In the genomic region with DNA sequence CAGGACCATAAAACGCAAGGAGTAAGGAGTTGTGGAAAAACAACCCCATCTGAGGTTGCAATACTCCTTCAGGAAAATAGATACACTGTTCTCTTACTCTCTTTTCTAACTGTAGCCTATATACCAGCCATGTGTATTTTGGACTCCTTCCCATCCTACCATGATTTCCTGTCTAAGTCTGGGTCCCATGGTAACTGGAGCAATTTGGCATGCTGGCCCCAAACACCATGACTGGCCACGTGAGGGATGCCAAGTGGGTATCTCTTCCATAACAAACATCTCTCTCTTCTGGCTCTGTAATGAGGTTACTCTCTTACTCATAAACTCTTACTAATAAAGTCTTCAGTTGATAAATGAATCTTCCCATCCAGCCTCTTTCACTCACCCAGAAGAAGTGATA, we compare ENCODE assay signal across 11 cellular contexts. TPM values are rescaled to one million over a fixed set of nuclear protein-coding genes. Genes with fewer than 3 reads are reported as not detected.
DNase-seq lines count a peak whose midpoint lies in the region; ATAC-seq, FAIRE-seq and TF ChIP-seq lines count a peak whose summit lies in the region.
"Had no signal": no experiment of that assay in that cellular context is flagged by ENCODE, and none has a peak within 500 bp of the region (broad histone marks: within the 10 kb centered on the region; RNA-seq: fewer than 3 reads in every experiment).

No MANE protein-coding gene starts in this region.

- TF ChIP-seq CTCF in AG10803 (conservative IDR thresholded peaks at IDR 0.05; ENCODE audit: low read length): no peak
- TF ChIP-seq CTCF in HFFc6 (IDR thresholded peaks at IDR 0.05): no peak
- TF ChIP-seq CTCF in fibroblast of the aortic adventitia (IDR thresholded peaks at IDR 0.05; ENCODE audit: insufficient read depth, low read length): no peak
- TF ChIP-seq CTCF in endothelial cell (IDR thresholded peaks at IDR 0.05; ENCODE audit: unreplicated experiment): no peak

- H3K27me3 Mint-ChIP-seq in HFFc6 (ENCODE audit: insufficient read depth) (no peaks in the 10 kb centered on the region; the same call in 1 of the 2 replicates), endothelial cell (ENCODE audit: unreplicated experiment) (peaks cover 2% of the 10 kb centered on the region)

- H3K4me3 ChIP-seq in AG10803 (ENCODE audit: low read length) (no peak overlapping the region), fibroblast of the aortic adventitia (ENCODE audit: low read depth, low read length) (no peak overlapping the region)

- ATAC-seq in GM19035 (IDR thresholded peaks at IDR 0.05; ENCODE audit: unreplicated experiment) (no peak), HG02678 (IDR thresholded peaks at IDR 0.05; ENCODE audit: unreplicated experiment) (no peak)
- ATAC-seq: left ventricle myocardium superior had no signal

- H3K27ac Mint-ChIP-seq in HFFc6 (peak overlapping the region; percentile 37), endothelial cell (ENCODE audit: unreplicated experiment) (no peak overlapping the region)

- FAIRE-seq in RCC 7860 (lab: Jason Lieb, UNC): no peak

- intact Hi-C loops in posterior vena cava (cut with DNase I): no loop called here

- H3K4me1 Mint-ChIP-seq in HFFc6 (ENCODE audit: low read depth): peaks cover 27% of the 10 kb centered on the region
- H3K4me1 Mint-ChIP-seq in endothelial cell (ENCODE audit: unreplicated experiment): peaks cover 23% of the 10 kb centered on the region

- H3K4me3 Mint-ChIP-seq in HFFc6: no peak overlapping the region
- H3K4me3 Mint-ChIP-seq in endothelial cell (ENCODE audit: unreplicated experiment): no peak overlapping the region

- DNase-seq in AG10803 (ENCODE audit: low read depth) (peak; percentile 78), HFFc6 (peak; percentile 82), RCC 7860 (ENCODE audit: low spot score) (peak; percentile 73), fibroblast of the aortic adventitia (ENCODE audit: low read depth) (peak; percentile 80), endothelial cell (ENCODE audit: low spot score) (no peak), posterior vena cava (ENCODE audit: low spot score) (no peak)
- DNase-seq: amniotic stem cell, left ventricle myocardium superior, NCI-H1930 had no signal

- no peaks in the 10 kb centered on the region for H3K36me3 Mint-ChIP-seq in HFFc6 (ENCODE audit: low read depth)
- no peaks in the 10 kb centered on the region for H3K36me3 Mint-ChIP-seq in endothelial cell (ENCODE audit: low read depth, unreplicated experiment)

- H3K9me3 Mint-ChIP-seq in HFFc6 (no peaks in the 10 kb centered on the region), endothelial cell (ENCODE audit: unreplicated experiment) (no peaks in the 10 kb centered on the region)

RNA-seq across cellular contexts. Expression of a gene that starts 26.5 kb away (rescaled TPM):
- 1 to 10 TPM; 2.5 to 3.6 (median 2.8) TPM for total RNA-seq in HFFc6 (2021; fragmentation: NEBNext Ultra II Directional; extraction: Animal tissue kit (Norgen Biotek cat#: 25700))
- total RNA-seq in fibroblast of the aortic adventitia (ENCODE audit: low replicate concordance): 0.82 and 1.7 TPM in 2 replicates
- 72.8 TPM for total RNA-seq in endothelial cell (ENCODE audit: unreplicated experiment)
- 1 to 10 TPM; 8.6 to 8.7 TPM for total RNA-seq in posterior vena cava

Comparison
In these comparisons a context has a peak if more than half of its experiments do, and no peak if none do; other contexts are left out.
1. DNase-seq: peak in AG10803 (single experiment), HFFc6 (single experiment), RCC 7860 (single experiment) and fibroblast of the aortic adventitia (single experiment); none in endothelial cell (single experiment) and posterior vena cava (single experiment).